ENCODE assay signal across 8 cellular contexts in the genomic region with DNA sequence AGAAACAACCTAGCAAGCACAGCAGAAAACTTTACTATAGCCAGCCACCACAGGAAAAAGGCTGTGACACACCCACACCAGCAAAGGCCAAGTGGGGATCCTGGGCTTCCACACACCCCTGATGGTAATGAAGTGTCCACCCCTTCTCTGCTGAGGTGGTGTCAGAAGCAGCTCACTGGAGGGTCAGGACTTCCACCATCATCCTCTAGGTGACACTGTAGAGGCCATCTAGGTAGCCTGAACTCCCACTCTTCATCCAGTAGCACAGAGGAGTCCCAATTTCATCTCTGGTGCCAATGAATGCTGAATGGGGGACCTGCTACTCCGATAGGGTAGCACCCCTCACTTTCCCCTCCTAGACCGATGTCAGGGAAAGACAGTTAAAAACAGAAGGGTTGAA.
A peak's percentile ranks its signal among the peaks of the same experiment; 100 is the strongest.
DNase-seq lines count a peak whose midpoint lies in the region; ATAC-seq and TF ChIP-seq lines count a peak whose summit lies in the region.

No MANE protein-coding gene starts in this region.

- H3K27me3 ChIP-seq in colonic mucosa (no peaks in the 10 kb centered on the region), testis (no peaks in the 10 kb centered on the region), tibial artery (no peaks in the 10 kb centered on the region)

- H3K27ac ChIP-seq in colonic mucosa, result no peak overlapping the region
- H3K27ac ChIP-seq in testis, result no peak overlapping the region
- H3K27ac ChIP-seq in tibial artery, result no peak overlapping the region

- peak; percentile 100 for ATAC-seq in GM18502 (IDR thresholded peaks at IDR 0.05; ENCODE audit: poor library complexity, unreplicated experiment)

- H3K36me3 ChIP-seq in colonic mucosa (no peaks in the 10 kb centered on the region), testis (ENCODE audit: low read depth, missing control alignments) (no peaks in the 10 kb centered on the region), tibial artery (no peaks in the 10 kb centered on the region)

- TF ChIP-seq CTCF in colonic mucosa (IDR thresholded peaks at IDR 0.05) (peak; percentile 37), testis (IDR thresholded peaks at IDR 0.05) (no peak), tibial artery (IDR thresholded peaks at IDR 0.05) (no peak)

- CTCF ChIA-PET in HEK293T (lab: Yijun Ruan, JAX), result interaction anchor here (0.6 to 0.7 kb wide), 3 partner anchors 10 to 1055 kb away, joined by 3 to 5 read pairs (median 5); no protein-coding TSS in a partner anchor

- H3K9ac ChIP-seq in colonic mucosa (ENCODE audit: low read depth in 2 of 2, low read length in 2 of 2), result no peak overlapping the region

- H3K4me3 ChIP-seq in colonic mucosa (no peak overlapping the region), testis (no peak overlapping the region), tibial artery (no peak overlapping the region)

- H3K9me3 ChIP-seq in colonic mucosa, result no peaks in the 10 kb centered on the region
- H3K9me3 ChIP-seq in testis, result no peaks in the 10 kb centered on the region
- no peaks in the 10 kb centered on the region for H3K9me3 ChIP-seq in tibial artery

- H3K4me1 ChIP-seq in colonic mucosa (no peaks in the 10 kb centered on the region), testis (no peaks in the 10 kb centered on the region), tibial artery (no peaks in the 10 kb centered on the region)

- POLR2A ChIA-PET in HEK293T (lab: Yijun Ruan, JAX), result no interaction called here

- DNase-seq in HEK293T (ENCODE audit: extremely low spot score), result peak; percentile 63
- DNase-seq in LoVo (ENCODE audit: low spot score), result peak; percentile 30
- peak; percentile 28 for DNase-seq in colonic mucosa
- DNase-seq in testis, result peak; percentile 58
- no peak for DNase-seq in head of caudate nucleus
- no peak for DNase-seq in activated effector memory CD4-positive, alpha-beta T cell treated with anti-CD3 and anti-CD28 coated beads, Interleukin-2, amount 50 U/mL, for 16 hours
- no peak for DNase-seq in tibial artery

- WGBS in testis, 2 donors, result 76 to 100% methylated on average over 2 of the region's 2 CpGs

- no peak for TF ChIP-seq POLR2A in testis (IDR thresholded peaks at IDR 0.05)

- intact Hi-C loops in colonic mucosa (cut with DNase I), result no loop called here
- intact Hi-C loops in testis (cut with DNase I; ENCODE audit: low total_unique reads), result no loop called here
- intact Hi-C loops in head of caudate nucleus (cut with DNase I), result no loop called here
- intact Hi-C loops in tibial artery (cut with DNase I; ENCODE audit: low total_unique reads), result no loop called here

TF ChIP-seq in HEK293T, 16 proteins besides CTCF, POLR2A, EP300 and RAD21:
- no peak for TF ChIP-seq FOXM1 (IDR thresholded peaks at IDR 0.05; ENCODE audit: borderline replicate concordance)
- TF ChIP-seq NFRKB (IDR thresholded peaks at IDR 0.05), result no peak
- no peak for TF ChIP-seq SP1 (IDR thresholded peaks at IDR 0.05)
- TF ChIP-seq L3MBTL2 (conservative IDR thresholded peaks at IDR 0.05), result no peak
- TF ChIP-seq, protein P1, sequence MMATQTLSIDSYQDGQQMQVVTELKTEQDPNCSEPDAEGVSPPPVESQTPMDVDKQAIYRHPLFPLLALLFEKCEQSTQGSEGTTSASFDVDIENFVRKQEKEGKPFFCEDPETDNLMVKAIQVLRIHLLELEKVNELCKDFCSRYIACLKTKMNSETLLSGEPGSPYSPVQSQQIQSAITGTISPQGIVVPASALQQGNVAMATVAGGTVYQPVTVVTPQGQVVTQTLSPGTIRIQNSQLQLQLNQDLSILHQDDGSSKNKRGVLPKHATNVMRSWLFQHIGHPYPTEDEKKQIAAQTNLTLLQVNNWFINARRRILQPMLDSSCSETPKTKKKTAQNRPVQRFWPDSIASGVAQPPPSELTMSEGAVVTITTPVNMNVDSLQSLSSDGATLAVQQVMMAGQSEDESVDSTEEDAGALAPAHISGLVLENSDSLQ (IDR thresholded peaks at IDR 0.05), result no peak
- no peak for TF ChIP-seq ARNT (IDR thresholded peaks at IDR 0.05)
- no peak for TF ChIP-seq HDGF (IDR thresholded peaks at IDR 0.05; ENCODE audit: borderline replicate concordance)
- TF ChIP-seq CTBP1 (IDR thresholded peaks at IDR 0.05; ENCODE audit: borderline replicate concordance), result no peak

Comparison
In these comparisons a context has a peak if more than half of its experiments do, and no peak if none do; other contexts are left out.
1. DNase-seq: peak in HEK293T (single experiment), LoVo (single experiment), colonic mucosa (single experiment) and testis (single experiment); none in head of caudate nucleus (0 of 42), activated effector memory CD4-positive, alpha-beta T cell treated with anti-CD3 and anti-CD28 coated beads, Interleukin-2, amount 50 U/mL, for 16 hours (single experiment) and tibial artery (0 of 2).